1 cellular context compared by ENCODE assay signal in the genomic region with DNA sequence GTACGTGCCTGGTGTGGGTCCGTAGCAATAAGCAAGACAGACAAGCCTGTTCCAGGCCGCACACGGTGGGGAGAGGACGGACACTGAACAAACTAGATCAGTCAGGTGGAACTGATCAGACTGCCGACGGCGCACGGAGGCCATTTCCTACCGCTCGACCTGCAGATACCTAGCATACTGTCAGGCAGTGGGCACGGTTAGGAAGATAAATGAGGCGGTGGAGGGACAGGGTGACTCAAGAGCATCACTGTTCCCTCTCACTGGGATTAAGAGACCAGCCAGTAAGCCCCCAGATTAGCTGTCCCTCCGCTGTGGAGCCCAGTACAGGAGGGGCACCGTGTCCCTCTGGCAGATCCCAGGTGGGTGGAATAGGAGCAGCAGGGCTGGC.
TF ChIP-seq lines count a peak whose summit lies in the region.

No MANE protein-coding gene starts in this region.

TF ChIP-seq in IMR-90, 13 proteins besides CTCF, POLR2A, EP300 and RAD21 (continued from another document):
- TF ChIP-seq, protein P1, sequence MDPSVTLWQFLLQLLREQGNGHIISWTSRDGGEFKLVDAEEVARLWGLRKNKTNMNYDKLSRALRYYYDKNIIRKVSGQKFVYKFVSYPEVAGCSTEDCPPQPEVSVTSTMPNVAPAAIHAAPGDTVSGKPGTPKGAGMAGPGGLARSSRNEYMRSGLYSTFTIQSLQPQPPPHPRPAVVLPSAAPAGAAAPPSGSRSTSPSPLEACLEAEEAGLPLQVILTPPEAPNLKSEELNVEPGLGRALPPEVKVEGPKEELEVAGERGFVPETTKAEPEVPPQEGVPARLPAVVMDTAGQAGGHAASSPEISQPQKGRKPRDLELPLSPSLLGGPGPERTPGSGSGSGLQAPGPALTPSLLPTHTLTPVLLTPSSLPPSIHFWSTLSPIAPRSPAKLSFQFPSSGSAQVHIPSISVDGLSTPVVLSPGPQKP (IDR thresholded peaks at IDR 0.05; ENCODE audit: borderline replicate concordance, low read depth, low read length), result no peak
- TF ChIP-seq FOS (IDR thresholded peaks at IDR 0.05; ENCODE audit: low read depth, low read length), result no peak
- TF ChIP-seq, protein P2, sequence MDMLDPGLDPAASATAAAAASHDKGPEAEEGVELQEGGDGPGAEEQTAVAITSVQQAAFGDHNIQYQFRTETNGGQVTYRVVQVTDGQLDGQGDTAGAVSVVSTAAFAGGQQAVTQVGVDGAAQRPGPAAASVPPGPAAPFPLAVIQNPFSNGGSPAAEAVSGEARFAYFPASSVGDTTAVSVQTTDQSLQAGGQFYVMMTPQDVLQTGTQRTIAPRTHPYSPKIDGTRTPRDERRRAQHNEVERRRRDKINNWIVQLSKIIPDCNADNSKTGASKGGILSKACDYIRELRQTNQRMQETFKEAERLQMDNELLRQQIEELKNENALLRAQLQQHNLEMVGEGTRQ (IDR thresholded peaks at IDR 0.05; ENCODE audit: low read depth, low read length), result no peak
